15 cellular contexts compared by ENCODE assay signal in the genomic region with DNA sequence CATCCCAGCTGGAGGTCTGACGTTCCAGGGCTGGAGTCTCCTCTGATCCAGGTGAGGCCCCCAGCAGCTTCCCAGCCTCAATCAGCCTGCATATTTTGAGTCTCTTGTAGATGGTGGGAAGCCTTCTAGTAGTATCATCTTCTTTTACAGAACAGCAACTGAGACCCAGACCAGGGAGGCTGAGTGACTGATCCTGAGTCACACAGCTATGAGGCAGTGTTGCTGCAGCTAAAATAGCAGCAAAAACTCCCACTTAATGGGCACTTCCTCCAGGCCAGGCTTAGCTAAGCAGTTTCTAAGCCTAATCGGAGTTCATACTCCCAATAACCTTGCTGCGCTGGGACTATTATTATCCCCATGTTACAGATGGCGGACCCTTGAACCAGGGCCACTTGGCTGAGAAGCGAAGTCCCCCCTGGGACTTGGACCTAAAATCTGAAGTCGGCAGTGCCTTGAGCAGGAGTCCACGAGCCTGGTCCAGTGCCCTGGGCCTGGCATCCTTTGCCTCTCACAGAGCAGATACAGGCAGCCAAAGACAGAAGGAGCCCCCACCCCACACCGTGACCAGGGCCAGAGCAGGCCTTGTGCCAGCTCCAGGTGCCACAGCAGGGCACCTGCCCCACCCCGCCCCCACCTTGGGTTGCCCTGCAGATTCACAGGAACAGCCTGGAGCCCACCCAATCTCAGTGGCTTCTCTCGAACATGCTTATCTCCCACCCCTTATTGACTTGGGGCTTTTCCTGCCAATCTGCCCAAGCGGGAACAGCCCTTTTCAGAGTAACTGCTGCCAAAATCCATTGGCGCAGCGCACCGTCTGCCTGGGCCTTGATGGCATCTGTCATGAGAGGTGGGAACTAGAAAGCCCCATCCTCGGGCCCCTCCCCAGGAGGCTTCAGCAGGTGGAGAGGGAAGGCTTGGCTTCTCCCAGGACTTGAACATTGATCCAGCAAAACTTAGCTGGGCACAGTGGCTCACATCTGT.
A peak's percentile ranks its signal among the peaks of the same experiment; 100 is the strongest.
DNase-seq lines count a peak whose midpoint lies in the region; ATAC-seq and TF ChIP-seq lines count a peak whose summit lies in the region.
"Had no signal": no experiment of that assay in that cellular context is flagged by ENCODE, and none has a peak within 500 bp of the region (broad histone marks: within the 10 kb centered on the region; RNA-seq: fewer than 3 reads in every experiment).

No MANE protein-coding gene starts in this region.

- no peaks in the 10 kb centered on the region for H3K27me3 ChIP-seq in thoracic aorta (replicated peaks; ENCODE audit: insufficient read depth)
- H3K27me3 ChIP-seq: stomach had no signal

- no peak overlapping the region for H3K4me3 ChIP-seq in thoracic aorta
- H3K4me3 ChIP-seq: stomach had no signal

- H3K36me3 ChIP-seq in thoracic aorta, result no peaks in the 10 kb centered on the region
- H3K36me3 ChIP-seq: stomach had no signal

- TF ChIP-seq CTCF in thoracic aorta (IDR thresholded peaks at IDR 0.05), result no peak

- DNase-seq in stimulated activated CD4-positive, alpha-beta T cell treated with anti-CD3 and anti-CD28 coated beads, Interleukin-1b, Interleukin-23, amount 100 ng/mL, for 48 hours, result peak; percentile 61
- no peak for DNase-seq in stimulated activated CD4-positive, alpha-beta T cell treated with anti-CD3 and anti-CD28 coated beads, Interleukin-2, amount 100 ng/mL, for 24 hours
- DNase-seq in NCI-H446 (lab: John Stamatoyannopoulos, UW) (peak; percentile 50 to 92), cerebellar nuclear complex (lab: John Stamatoyannopoulos, UW) (peak; percentile 20 to 53), thoracic aorta (ENCODE audit: low spot score) (no peak), NCI-H187 treated with DMSO at 0.1 percent for 48 hours (lab: John Stamatoyannopoulos, UW) (no peak), medulla oblongata (ENCODE audit: extremely low spot score) (no peak)
- DNase-seq: activated CD4-positive, CD25-positive, alpha-beta regulatory T cell; effector memory CD8-positive, alpha-beta T cell; KBM-7; NCI-H345; nucleus accumbens; SHP77; stomach had no signal

- H3K27ac ChIP-seq in thoracic aorta, result peak overlapping the region in 1 of 2 donors; percentile 34
- H3K27ac ChIP-seq: stomach had no signal

- H3K4me1 ChIP-seq in thoracic aorta (ENCODE audit: control insufficient read depth in 1 of 2, low read depth in 2 of 2), result peaks cover 9 to 29% of the 10 kb centered on the region in 2 donors

- peak; percentile 52 for ATAC-seq in thoracic aorta (ENCODE audit: insufficient number of reproducible peaks, low FRiP score, low read depth)
- no peak for ATAC-seq in HG02981 (IDR thresholded peaks at IDR 0.05; ENCODE audit: unreplicated experiment)
- ATAC-seq: effector memory CD8-positive, alpha-beta T cell had no signal

- H3K9me3 ChIP-seq in thoracic aorta, result no peaks in the 10 kb centered on the region
- H3K9me3 ChIP-seq: stomach had no signal

Comparison
In these comparisons a context has a peak if more than half of its experiments do, and no peak if none do; other contexts are left out.
1. DNase-seq: peak in stimulated activated CD4-positive, alpha-beta T cell treated with anti-CD3 and anti-CD28 coated beads, Interleukin-1b, Interleukin-23, amount 100 ng/mL, for 48 hours (single experiment), NCI-H446 (2 of 2) and cerebellar nuclear complex (2 of 2); none in stimulated activated CD4-positive, alpha-beta T cell treated with anti-CD3 and anti-CD28 coated beads, Interleukin-2, amount 100 ng/mL, for 24 hours (0 of 2), thoracic aorta (single experiment), NCI-H187 treated with DMSO at 0.1 percent for 48 hours (single experiment) and medulla oblongata (single experiment).